In the genomic region with DNA sequence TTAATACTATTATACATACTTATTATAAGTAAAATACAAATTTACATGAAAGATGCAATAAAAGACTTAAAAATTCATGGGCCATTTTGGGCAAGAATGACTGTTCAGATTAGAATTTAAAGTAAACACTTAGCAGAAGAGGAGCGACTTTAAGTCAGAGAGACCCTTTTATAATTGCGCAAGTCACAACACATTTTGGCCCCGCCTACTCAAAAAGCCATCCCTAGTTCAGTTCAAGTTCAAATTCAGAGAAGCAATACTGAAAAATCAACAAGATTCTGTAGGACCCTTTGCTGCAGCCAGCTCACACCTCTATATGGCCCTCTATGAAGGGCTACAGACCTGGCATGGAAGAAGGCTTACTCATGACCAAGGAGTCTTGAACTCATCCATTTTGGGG, we compare ENCODE assay signal across 25 cellular contexts.
DNase-seq lines count a peak whose midpoint lies in the region; ATAC-seq, FAIRE-seq and TF ChIP-seq lines count a peak whose summit lies in the region.
"Had no signal": no experiment of that assay in that cellular context is flagged by ENCODE, and none has a peak within 500 bp of the region (broad histone marks: within the 10 kb centered on the region; RNA-seq: fewer than 3 reads in every experiment).

No MANE protein-coding gene starts in this region.

- H2BK12ac ChIP-seq in H1 (ENCODE audit: low read depth, low read length): no peak overlapping the region

- no peak overlapping the region for H2BK20ac ChIP-seq in H1 (ENCODE audit: low read length)

- no peak overlapping the region for H3K4me2 ChIP-seq in HepG2 (ENCODE audit: low read depth, low read length)
- no peak overlapping the region for H3K4me2 ChIP-seq in H1 (ENCODE audit: insufficient read depth in 1 of 2, low read depth in 2 of 2, low read length in 2 of 2)
- H3K4me2 ChIP-seq: BLaER1 had no signal

- POLR2A ChIA-PET in HepG2 (lab: Yijun Ruan, JAX): no interaction called here
- POLR2A ChIA-PET in H1 (lab: Charles Lee; ENCODE audit: partially characterized antibody): no interaction called here

- intact Hi-C loops in HepG2 (cut with micrococcal nuclease; ENCODE audit: unreplicated experiment) (no loop called here), right lobe of liver (cut with DNase I) (no loop called here)

- no peaks in the 10 kb centered on the region for H3K27me3 ChIP-seq in HepG2 (ENCODE audit: control insufficient read depth in 1 of 2, insufficient read depth in 2 of 2, low read length in 2 of 2)
- no peaks in the 10 kb centered on the region for H3K27me3 ChIP-seq in right lobe of liver
- H3K27me3 ChIP-seq in H1 (replicated peaks in 1 of 4; ENCODE audit: control insufficient read depth in 3 of 4, extremely low read depth in 1 of 4, insufficient read depth in 3 of 4, low read length in 3 of 4): no peaks in the 10 kb centered on the region
- H3K27me3 ChIP-seq: BE2C, BLaER1 had no signal

- no peaks in the 10 kb centered on the region for H3K79me1 ChIP-seq in H1 (ENCODE audit: low read depth, low read length)

- FAIRE-seq in HepG2 (lab: Jason Lieb, UNC) (no peak), H1 (lab: Jason Lieb, UNC) (no peak)
- FAIRE-seq: GM12878, GM12892, GM18507 had no signal

- no peak overlapping the region for H2BK5ac ChIP-seq in H1 (ENCODE audit: low read depth, low read length)

- no peaks in the 10 kb centered on the region for H3K4me1 ChIP-seq in HepG2 (ENCODE audit: insufficient read depth, low read length)
- peaks cover 0 to 7% (median 0%) of the 10 kb centered on the region in 4 donors for H3K4me1 ChIP-seq in right lobe of liver
- peaks cover 0 to 7% (median 2%) of the 10 kb centered on the region in 4 experiments; a peak in 4 of 7 replicates for H3K4me1 ChIP-seq in H1 (replicated peaks in 1 of 4; ENCODE audit: control insufficient read depth in 3 of 4, insufficient read depth in 4 of 4, low read length in 3 of 4)
- H3K4me1 ChIP-seq: BE2C, BLaER1 had no signal

- no peak overlapping the region for H3K4me3 ChIP-seq in HepG2 (replicated peaks in 1 of 3; ENCODE audit: insufficient read depth in 1 of 3, low read depth in 2 of 3, low read length in 3 of 3)
- no peak overlapping the region for H3K4me3 ChIP-seq in right lobe of liver
- H3K4me3 ChIP-seq in H1 (ENCODE audit: extremely low read depth in 1 of 4, insufficient read depth in 2 of 4, low read depth in 3 of 4, low read length in 4 of 4): no peak overlapping the region
- H3K4me3 ChIP-seq: BLaER1, GM12878 had no signal

- DNase-seq in HepG2 (ENCODE audit: low spot score) (no peak), right lobe of liver (no peak), H1 (ENCODE audit: low read depth in 1 of 2, low spot score in 2 of 2) (no peak)
- DNase-seq: ACHN; BE2C; C1 segment of cervical spinal cord; CD4-positive, alpha-beta memory T cell; CD4-positive, CD25-positive, alpha-beta regulatory T cell; CD8-positive, alpha-beta memory T cell; COR-L47; DMS 273 treated with DMSO at 0.1 percent for 48 hours; DMS153; DMS53; DMS79; DND-41; EL; GDM1 had no signal

- TF ChIP-seq EP300 in HepG2 (IDR thresholded peaks at IDR 0.05; ENCODE audit: low read depth in 2 of 2, low read length in 2 of 2): no peak
- no peak for TF ChIP-seq EP300 in HepG2 (CRISPR knock-in tag; IDR thresholded peaks at IDR 0.05; ENCODE audit: borderline replicate concordance)
- no peak for TF ChIP-seq EP300 in Ishikawa (IDR thresholded peaks at IDR 0.05; ENCODE audit: borderline replicate concordance)
- TF ChIP-seq EP300 in H1 (IDR thresholded peaks at IDR 0.05; ENCODE audit: borderline replicate concordance in 1 of 2, low read depth in 2 of 2, low read length in 2 of 2): no peak

- CTCF ChIA-PET in HepG2 (lab: Yijun Ruan, JAX; ENCODE audit: low intra/inter-chr PET ratio, low total read pairs): no interaction called here
- CTCF ChIA-PET in H1 (lab: Charles Lee; ENCODE audit: partially characterized antibody): no interaction called here

- H2AK5ac ChIP-seq in H1 (ENCODE audit: low read depth, low read length): no peak overlapping the region

- H2BK120ac ChIP-seq in H1 (replicated peaks; ENCODE audit: low read depth, low read length): no peak overlapping the region

- no peak overlapping the region for H3K14ac ChIP-seq in H1 (ENCODE audit: insufficient read length)

- H3K9me3 ChIP-seq in HepG2 (ENCODE audit: low read length) (no peaks in the 10 kb centered on the region), right lobe of liver (no peaks in the 10 kb centered on the region), H1 (ENCODE audit: insufficient read depth in 2 of 2, low read depth in 1 of 2, low read length in 1 of 2) (no peaks in the 10 kb centered on the region)
- H3K9me3 ChIP-seq: BE2C, BLaER1 had no signal

- H4K5ac ChIP-seq in H1 (ENCODE audit: insufficient read length, low read depth, low read length): no peak overlapping the region

- H3K27ac ChIP-seq in HepG2 (ENCODE audit: extremely low read length, insufficient read depth, low read length) (no peak overlapping the region), right lobe of liver (no peak overlapping the region), H1 (ENCODE audit: low read depth, low read length) (no peak overlapping the region)
- H3K27ac ChIP-seq: 22Rv1, BLaER1 had no signal

- H4K91ac ChIP-seq in H1 (replicated peaks; ENCODE audit: insufficient read length, low read length): no peak overlapping the region

- H2BK15ac ChIP-seq in H1 (ENCODE audit: low read length): no peak overlapping the region

- TF ChIP-seq RAD21 in HepG2 (CRISPR knock-in tag; IDR thresholded peaks at IDR 0.05) (no peak), Ishikawa (IDR thresholded peaks at IDR 0.05; ENCODE audit: low read depth) (no peak), H1 (IDR thresholded peaks at IDR 0.05 in 1 of 2, conservative IDR thresholded peaks at IDR 0.05 in 1 of 2; ENCODE audit: low read depth in 2 of 2, low read length in 2 of 2) (no peak)

- H3K9ac ChIP-seq in HepG2 (ENCODE audit: insufficient read depth, low read depth, low read length) (no peak overlapping the region), H1 (replicated peaks in 1 of 4; ENCODE audit: extremely low read depth in 1 of 4, low read depth in 3 of 4, low read length in 3 of 4) (peak overlapping the region in 1 of 4 experiments; percentile 34; a peak in 1 of 7 replicates)
- H3K9ac ChIP-seq: BLaER1 had no signal

- H3K4ac ChIP-seq in H1 (replicated peaks; ENCODE audit: insufficient read length, low read depth, low read length): no peak overlapping the region

- TF ChIP-seq POLR2A in HepG2 (IDR thresholded peaks at IDR 0.05; ENCODE audit: insufficient read depth in 1 of 2, low read depth in 2 of 2, low read length in 2 of 2): no peak
- no peak for TF ChIP-seq POLR2A in right lobe of liver (IDR thresholded peaks at IDR 0.05)
- no peak for TF ChIP-seq POLR2A in H1 (IDR thresholded peaks at IDR 0.05; ENCODE audit: control extremely low read depth in 1 of 2, low read depth in 2 of 2, low read length in 2 of 2)

- no TSS peak for BruUV-seq in HepG2 (replicated peaks; lab: Mats Ljungman, UMichigan)

- H4K8ac ChIP-seq in H1 (ENCODE audit: extremely low read depth, insufficient read depth, low read length): no peak overlapping the region

- no peak overlapping the region for H3K18ac ChIP-seq in H1 (ENCODE audit: extremely low read depth, low read length)

- no peak overlapping the region for H3K56ac ChIP-seq in H1 (replicated peaks; ENCODE audit: insufficient read length, low read depth, low read length)

- H2AFZ ChIP-seq in HepG2 (ENCODE audit: low read length) (no peak overlapping the region), H1 (ENCODE audit: low read length) (no peak overlapping the region)

- TF ChIP-seq CTCF in HepG2 (CRISPR knock-in tag; IDR thresholded peaks at IDR 0.05) (no peak), right lobe of liver (IDR thresholded peaks at IDR 0.05) (no peak), H1 (IDR thresholded peaks at IDR 0.05; ENCODE audit: control extremely low read depth in 1 of 3, insufficient read depth in 1 of 3, low read depth in 1 of 3, low read length in 3 of 3) (no peak)

- no peaks in the 10 kb centered on the region; the same call in 1 of the 2 replicates for H3K23me2 ChIP-seq in H1 (ENCODE audit: low read depth, low read length)

- peaks cover 0 to 4% of the 10 kb centered on the region in 2 experiments; a peak in 1 of 5 replicates for H3K36me3 ChIP-seq in HepG2 (replicated peaks in 1 of 2; ENCODE audit: control insufficient read depth in 1 of 2, insufficient read depth in 2 of 2, low read length in 2 of 2)
- no peaks in the 10 kb centered on the region for H3K36me3 ChIP-seq in right lobe of liver
- no peaks in the 10 kb centered on the region for H3K36me3 ChIP-seq in H1 (ENCODE audit: control insufficient read depth in 2 of 4, insufficient read depth in 4 of 4, low read length in 3 of 4)
- H3K36me3 ChIP-seq: BE2C, BLaER1 had no signal

- in situ Hi-C loops in HepG2 (cut with HindIII; ENCODE audit: extremely low pct_ligation_motif_present, low pct_unique_long_range_greater_than_20kb): no loop called here

- no peak overlapping the region for H3K23ac ChIP-seq in H1 (ENCODE audit: insufficient read length)

- no peak for ATAC-seq in HepG2
- ATAC-seq in right lobe of liver: no peak
- ATAC-seq in HG03342 (IDR thresholded peaks at IDR 0.05; ENCODE audit: unreplicated experiment): no peak
- ATAC-seq in HG02759 (IDR thresholded peaks at IDR 0.05; ENCODE audit: unreplicated experiment): no peak
- ATAC-seq: GM12878 had no signal

- no peaks in the 10 kb centered on the region for H3K79me2 ChIP-seq in HepG2 (ENCODE audit: insufficient read depth, low read length)
- H3K79me2 ChIP-seq in H1 (ENCODE audit: control insufficient read depth in 1 of 2, insufficient read depth in 2 of 2, low read length in 2 of 2): 0 out of 4 replicates have a peak, but pooled peaks cover 0 to 4% of the 10 kb centered on the region in 2 experiments

- WGBS in HepG2 (ENCODE audit: low lambda C conversion rate): 96% methylated on average over 3 of the region's 3 CpGs
- 94% methylated on average over 3 of the region's 3 CpGs for WGBS in right lobe of liver (ENCODE audit: insufficient coverage, low coverage, low lambda C conversion rate, missing lambda C conversion rate)
- 94% methylated on average over 3 of the region's 3 CpGs; no CpG with 5 or more reads in 1 of the 2 experiments for WGBS in H1 (ENCODE audit: extremely low coverage in 1 of 2, insufficient coverage in 1 of 2, insufficient read length in 1 of 2, insufficient replicate concordance in 2 of 2, low coverage in 1 of 2, low lambda C conversion rate in 2 of 2, missing lambda C conversion rate in 1 of 2), 2 experiments

- H4K20me1 ChIP-seq in HepG2 (ENCODE audit: insufficient read depth, low read length) (no peaks in the 10 kb centered on the region), H1 (replicated peaks in 1 of 2; ENCODE audit: control insufficient read depth in 1 of 2, insufficient read depth in 2 of 2, low read length in 2 of 2) (peaks cover 0 to 2% of the 10 kb centered on the region in 2 experiments)
- H4K20me1 ChIP-seq: BLaER1 had no signal

TF ChIP-seq in Ishikawa, 13 proteins besides CTCF, POLR2A, EP300 and RAD21 (continues in another document):
- TF ChIP-seq CEBPB (IDR thresholded peaks at IDR 0.05): peak; percentile 52; the same call in 1 of the 2 replicates
- TF ChIP-seq FOXM1 (IDR thresholded peaks at IDR 0.05; ENCODE audit: borderline replicate concordance, low read depth): no peak
- no peak for TF ChIP-seq NFIC (IDR thresholded peaks at IDR 0.05)

TF ChIP-seq in H1, 55 proteins besides CTCF, POLR2A, EP300 and RAD21 (continues in another document):
- peak; percentile 72; the same call in 1 of the 2 replicates for TF ChIP-seq CEBPB (IDR thresholded peaks at IDR 0.05; ENCODE audit: low read depth, low read length)
